In genomic region chr4:125097729-125098128, GRCh38 we compare ENCODE assay signal across 3 cellular contexts.
A peak's percentile ranks its signal among the peaks of the same experiment; 100 is the strongest.
TF ChIP-seq lines count a peak whose summit lies in the region.

No MANE protein-coding gene starts in this region.

TF ChIP-seq in SK-N-SH, 30 proteins besides CTCF, POLR2A, EP300 and RAD21:
- peak; percentile 31 for TF ChIP-seq FOSL2 (IDR thresholded peaks at IDR 0.05; ENCODE audit: borderline replicate concordance, low read depth)
- TF ChIP-seq POLR2AphosphoS5 (IDR thresholded peaks at IDR 0.05; ENCODE audit: low read depth, low read length) = no peak

TF ChIP-seq in SK-N-SH treated with all-trans-retinoic acid at 6 μM for 48 hours, 23 proteins besides CTCF, POLR2A, EP300 and RAD21:
- TF ChIP-seq CSRNP3 (CRISPR knock-in tag; IDR thresholded peaks at IDR 0.05) = no peak
- no peak for TF ChIP-seq CSDC2 (CRISPR knock-in tag; IDR thresholded peaks at IDR 0.05)
- no peak for TF ChIP-seq POU6F1 (CRISPR knock-in tag; IDR thresholded peaks at IDR 0.05; ENCODE audit: borderline replicate concordance, low read depth)
- TF ChIP-seq OSR1 (CRISPR knock-in tag; IDR thresholded peaks at IDR 0.05) = no peak
- no peak for TF ChIP-seq PPARA (CRISPR knock-in tag; IDR thresholded peaks at IDR 0.05; ENCODE audit: borderline replicate concordance)
- TF ChIP-seq ARNTL (CRISPR knock-in tag; IDR thresholded peaks at IDR 0.05; ENCODE audit: borderline replicate concordance, low read depth) = no peak
- TF ChIP-seq SNAI2 (CRISPR knock-in tag; IDR thresholded peaks at IDR 0.05) = no peak
- no peak for TF ChIP-seq ESRRG (CRISPR knock-in tag; IDR thresholded peaks at IDR 0.05)
- no peak for TF ChIP-seq PATZ1 (CRISPR knock-in tag; IDR thresholded peaks at IDR 0.05; ENCODE audit: borderline replicate concordance)
- TF ChIP-seq, protein P1, sequence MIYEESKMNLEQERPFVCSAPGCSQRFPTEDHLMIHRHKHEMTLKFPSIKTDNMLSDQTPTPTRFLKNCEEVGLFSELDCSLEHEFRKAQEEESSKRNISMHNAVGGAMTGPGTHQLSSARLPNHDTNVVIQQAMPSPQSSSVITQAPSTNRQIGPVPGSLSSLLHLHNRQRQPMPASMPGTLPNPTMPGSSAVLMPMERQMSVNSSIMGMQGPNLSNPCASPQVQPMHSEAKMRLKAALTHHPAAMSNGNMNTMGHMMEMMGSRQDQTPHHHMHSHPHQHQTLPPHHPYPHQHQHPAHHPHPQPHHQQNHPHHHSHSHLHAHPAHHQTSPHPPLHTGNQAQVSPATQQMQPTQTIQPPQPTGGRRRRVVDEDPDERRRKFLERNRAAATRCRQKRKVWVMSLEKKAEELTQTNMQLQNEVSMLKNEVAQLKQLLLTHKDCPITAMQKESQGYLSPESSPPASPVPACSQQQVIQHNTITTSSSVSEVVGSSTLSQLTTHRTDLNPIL (CRISPR knock-in tag; IDR thresholded peaks at IDR 0.05; ENCODE audit: low read depth) = no peak
- TF ChIP-seq RARB (CRISPR knock-in tag; IDR thresholded peaks at IDR 0.05) = no peak
- no peak for TF ChIP-seq TOX (CRISPR knock-in tag; IDR thresholded peaks at IDR 0.05; ENCODE audit: borderline replicate concordance)
- TF ChIP-seq ISL1 (CRISPR knock-in tag; IDR thresholded peaks at IDR 0.05) = no peak
- no peak for TF ChIP-seq ZNF565 (CRISPR knock-in tag; conservative IDR thresholded peaks at IDR 0.05; ENCODE audit: low read depth)
- no peak for TF ChIP-seq ZFP30 (CRISPR knock-in tag; IDR thresholded peaks at IDR 0.05)
- TF ChIP-seq, protein P2, sequence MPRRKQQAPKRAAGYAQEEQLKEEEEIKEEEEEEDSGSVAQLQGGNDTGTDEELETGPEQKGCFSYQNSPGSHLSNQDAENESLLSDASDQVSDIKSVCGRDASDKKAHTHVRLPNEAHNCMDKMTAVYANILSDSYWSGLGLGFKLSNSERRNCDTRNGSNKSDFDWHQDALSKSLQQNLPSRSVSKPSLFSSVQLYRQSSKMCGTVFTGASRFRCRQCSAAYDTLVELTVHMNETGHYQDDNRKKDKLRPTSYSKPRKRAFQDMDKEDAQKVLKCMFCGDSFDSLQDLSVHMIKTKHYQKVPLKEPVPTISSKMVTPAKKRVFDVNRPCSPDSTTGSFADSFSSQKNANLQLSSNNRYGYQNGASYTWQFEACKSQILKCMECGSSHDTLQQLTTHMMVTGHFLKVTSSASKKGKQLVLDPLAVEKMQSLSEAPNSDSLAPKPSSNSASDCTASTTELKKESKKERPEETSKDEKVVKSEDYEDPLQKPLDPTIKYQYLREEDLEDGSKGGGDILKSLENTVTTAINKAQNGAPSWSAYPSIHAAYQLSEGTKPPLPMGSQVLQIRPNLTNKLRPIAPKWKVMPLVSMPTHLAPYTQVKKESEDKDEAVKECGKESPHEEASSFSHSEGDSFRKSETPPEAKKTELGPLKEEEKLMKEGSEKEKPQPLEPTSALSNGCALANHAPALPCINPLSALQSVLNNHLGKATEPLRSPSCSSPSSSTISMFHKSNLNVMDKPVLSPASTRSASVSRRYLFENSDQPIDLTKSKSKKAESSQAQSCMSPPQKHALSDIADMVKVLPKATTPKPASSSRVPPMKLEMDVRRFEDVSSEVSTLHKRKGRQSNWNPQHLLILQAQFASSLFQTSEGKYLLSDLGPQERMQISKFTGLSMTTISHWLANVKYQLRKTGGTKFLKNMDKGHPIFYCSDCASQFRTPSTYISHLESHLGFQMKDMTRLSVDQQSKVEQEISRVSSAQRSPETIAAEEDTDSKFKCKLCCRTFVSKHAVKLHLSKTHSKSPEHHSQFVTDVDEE (CRISPR knock-in tag; IDR thresholded peaks at IDR 0.05) = no peak
- no peak for TF ChIP-seq ZC3H10 (CRISPR knock-in tag; IDR thresholded peaks at IDR 0.05)
- TF ChIP-seq ZNF70 (CRISPR knock-in tag; IDR thresholded peaks at IDR 0.05) = no peak
- TF ChIP-seq ZFP3 (CRISPR knock-in tag; IDR thresholded peaks at IDR 0.05) = no peak
- no peak for TF ChIP-seq ZNF8 (CRISPR knock-in tag; IDR thresholded peaks at IDR 0.05)

TF ChIP-seq in endothelial cell of umbilical vein, 7 proteins besides CTCF, POLR2A, EP300 and RAD21:
- TF ChIP-seq FOS (IDR thresholded peaks at IDR 0.05; ENCODE audit: borderline replicate concordance, insufficient read depth, low read length) (peak; percentile 61), JUN (IDR thresholded peaks at IDR 0.05; ENCODE audit: borderline replicate concordance, insufficient read depth, insufficient read length, low read depth) (peak; percentile 39), POLR2AphosphoS5 (IDR thresholded peaks at IDR 0.05; ENCODE audit: insufficient read depth, low read depth, low read length) (no peak)
